ENCODE assay signal across 1 cellular context in the genomic region with DNA sequence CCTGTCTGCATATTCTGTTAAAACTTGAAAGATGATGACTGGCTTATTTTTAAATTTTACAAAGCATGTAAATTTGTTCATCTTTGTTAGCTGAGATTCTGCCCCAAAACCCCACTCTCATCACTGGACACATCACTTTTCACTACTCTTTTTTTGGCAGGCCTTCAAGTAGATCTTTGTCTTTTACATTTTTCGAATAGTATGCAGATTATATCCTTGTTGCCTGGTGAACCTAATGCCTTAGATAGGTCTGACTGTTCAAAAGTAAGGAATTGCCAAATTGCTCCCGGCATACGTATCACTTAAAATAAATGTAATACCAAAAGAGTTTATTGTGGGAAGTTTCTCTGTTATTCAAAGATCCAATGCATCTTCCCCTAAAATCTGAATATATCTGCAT.
TF ChIP-seq lines count a peak whose summit lies in the region.

No MANE protein-coding gene starts in this region.

TF ChIP-seq in SK-N-SH, 30 proteins besides CTCF, POLR2A, EP300 and RAD21 (continued from another document):
- TF ChIP-seq SMC3 (IDR thresholded peaks at IDR 0.05; ENCODE audit: low read depth, low read length) (no peak), JUND (IDR thresholded peaks at IDR 0.05) (0 out of 2 replicates have a peak, but pooled peaks have one; percentile 19)
- TF ChIP-seq, protein P1, sequence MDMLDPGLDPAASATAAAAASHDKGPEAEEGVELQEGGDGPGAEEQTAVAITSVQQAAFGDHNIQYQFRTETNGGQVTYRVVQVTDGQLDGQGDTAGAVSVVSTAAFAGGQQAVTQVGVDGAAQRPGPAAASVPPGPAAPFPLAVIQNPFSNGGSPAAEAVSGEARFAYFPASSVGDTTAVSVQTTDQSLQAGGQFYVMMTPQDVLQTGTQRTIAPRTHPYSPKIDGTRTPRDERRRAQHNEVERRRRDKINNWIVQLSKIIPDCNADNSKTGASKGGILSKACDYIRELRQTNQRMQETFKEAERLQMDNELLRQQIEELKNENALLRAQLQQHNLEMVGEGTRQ (IDR thresholded peaks at IDR 0.05; ENCODE audit: borderline replicate concordance, low read depth, low read length): no peak
